1 cellular context compared by ENCODE assay signal in genomic region chr9:96854877-96855273, GRCh38.
TF ChIP-seq lines count a peak whose summit lies in the region.

No MANE protein-coding gene starts in this region.

TF ChIP-seq in H1, 55 proteins besides CTCF, POLR2A, EP300 and RAD21 (continued from another document):
- TF ChIP-seq TAF1 (IDR thresholded peaks at IDR 0.05; ENCODE audit: low read depth, low read length) (no peak), CEBPB (IDR thresholded peaks at IDR 0.05; ENCODE audit: low read depth, low read length) (no peak), MAFK (IDR thresholded peaks at IDR 0.05; ENCODE audit: low read depth, low read length) (no peak), CHD2 (IDR thresholded peaks at IDR 0.05; ENCODE audit: low read length) (no peak), ZNF274 (IDR thresholded peaks at IDR 0.05; ENCODE audit: borderline replicate concordance, extremely low read depth, low read length) (no peak), SIX5 (IDR thresholded peaks at IDR 0.05; ENCODE audit: low read depth, low read length) (no peak), SAP30 (IDR thresholded peaks at IDR 0.05; ENCODE audit: insufficient read depth, insufficient replicate concordance, low read length) (no peak), EGR1 (IDR thresholded peaks at IDR 0.05; ENCODE audit: borderline replicate concordance, low read depth, low read length) (no peak), SIRT6 (IDR thresholded peaks at IDR 0.05; ENCODE audit: low read length) (no peak), CHD1 (IDR thresholded peaks at IDR 0.05; ENCODE audit: low read depth, low read length) (no peak), SUZ12 (IDR thresholded peaks at IDR 0.05; ENCODE audit: low read length) (no peak), CBX5 (IDR thresholded peaks at IDR 0.05; ENCODE audit: low read depth, low read length) (no peak), RFX5 (IDR thresholded peaks at IDR 0.05; ENCODE audit: borderline replicate concordance, low read depth, low read length) (no peak), SP4 (IDR thresholded peaks at IDR 0.05; ENCODE audit: low read length) (no peak)
- TF ChIP-seq, protein P1, sequence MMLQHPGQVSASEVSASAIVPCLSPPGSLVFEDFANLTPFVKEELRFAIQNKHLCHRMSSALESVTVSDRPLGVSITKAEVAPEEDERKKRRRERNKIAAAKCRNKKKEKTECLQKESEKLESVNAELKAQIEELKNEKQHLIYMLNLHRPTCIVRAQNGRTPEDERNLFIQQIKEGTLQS (IDR thresholded peaks at IDR 0.05; ENCODE audit: insufficient read depth, low read depth, low read length), result no peak
